Comparison of ENCODE assay signal across 12 cellular contexts in the genomic region with DNA sequence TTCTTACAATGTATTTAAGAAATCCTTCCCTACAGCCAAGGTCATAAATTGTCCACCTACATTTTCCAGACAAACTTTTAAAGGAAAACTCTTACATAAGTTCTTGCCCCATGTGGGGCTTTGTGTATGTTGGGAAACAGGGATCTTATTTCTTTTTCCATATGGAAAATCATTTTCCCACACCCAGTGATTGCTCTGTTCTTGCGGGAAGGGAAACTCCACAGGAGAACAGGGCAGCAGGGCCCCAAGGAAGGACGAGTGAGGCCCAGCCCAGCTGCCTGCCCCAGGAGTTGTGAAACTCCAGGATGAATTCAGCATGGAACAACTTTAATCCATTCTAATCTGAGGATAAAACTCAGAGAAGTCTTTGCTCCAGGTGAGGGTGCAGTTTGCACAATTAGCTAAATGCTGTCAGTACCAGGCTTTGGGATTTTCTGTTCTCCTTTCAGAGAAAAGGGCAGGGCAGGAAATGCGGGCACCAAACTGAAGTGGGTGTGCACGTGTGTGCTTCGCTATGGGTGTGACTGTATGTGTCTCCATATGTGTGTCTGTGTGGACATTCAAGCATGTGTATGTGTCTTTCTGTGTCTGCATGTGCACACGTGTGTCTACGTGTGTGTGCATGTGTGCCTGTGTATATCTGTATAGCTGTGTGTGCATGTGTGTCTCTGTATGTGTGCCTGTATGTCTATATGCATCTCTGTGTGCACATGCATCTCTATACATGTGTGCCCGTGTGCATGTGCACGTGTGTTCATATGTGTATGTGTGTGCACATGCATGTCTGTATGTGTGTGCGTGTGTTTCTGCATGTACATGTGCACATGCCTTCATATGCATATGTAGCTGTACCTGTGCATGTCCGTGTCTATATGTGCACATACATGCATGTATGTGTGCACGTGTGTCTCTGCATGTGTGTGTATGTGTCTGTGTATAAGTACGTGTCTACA.
DNase-seq lines count a peak whose midpoint lies in the region; ATAC-seq, FAIRE-seq and TF ChIP-seq lines count a peak whose summit lies in the region.
"Had no signal": no experiment of that assay in that cellular context is flagged by ENCODE, and none has a peak within 500 bp of the region (broad histone marks: within the 10 kb centered on the region; RNA-seq: fewer than 3 reads in every experiment).

No MANE protein-coding gene starts in this region.

- in situ Hi-C loops in brain microvascular endothelial cell (cut with HindIII; ENCODE audit: low pct_ligation_motif_present, low sequenced_read_pairs), result no loop called here

- H3K4me1 ChIP-seq in left ventricle myocardium inferior, result peaks cover 28% of the 10 kb centered on the region
- peaks cover 0 to 8% of the 10 kb centered on the region in 2 donors for H3K4me1 ChIP-seq in lung (ENCODE audit: control insufficient read depth in 2 of 2, insufficient read depth in 2 of 2, low read length in 2 of 2)

- peak; percentile 100 for FAIRE-seq in urothelium cell line (lab: Jason Lieb, UNC)

- H3K4me3 ChIP-seq in left ventricle myocardium inferior (no peak overlapping the region), brain microvascular endothelial cell (ENCODE audit: low read depth, low read length) (no peak overlapping the region), lung (no peak overlapping the region)

- H3K36me3 ChIP-seq in left ventricle myocardium inferior (no peaks in the 10 kb centered on the region), brain microvascular endothelial cell (replicated peaks) (no peaks in the 10 kb centered on the region), lung (ENCODE audit: control insufficient read depth in 2 of 2, insufficient read depth in 2 of 2, low read length in 2 of 2) (no peaks in the 10 kb centered on the region)

- no peak overlapping the region for H3K27ac Mint-ChIP-seq in progenitor cell of endocrine pancreas
- H3K27ac Mint-ChIP-seq: CD8-positive, alpha-beta T cell; endodermal cell had no signal

- WGBS in lung, 2 donors, result 76 to 77% methylated on average over 13 of the region's 13 CpGs

- peaks cover 51% of the 10 kb centered on the region for H3K27me3 Mint-ChIP-seq in progenitor cell of endocrine pancreas

- peak overlapping the region; percentile 43 for H3K27ac ChIP-seq in left ventricle myocardium inferior (replicated peaks)
- peak overlapping the region; percentile 67 for H3K27ac ChIP-seq in brain microvascular endothelial cell
- H3K27ac ChIP-seq in lung (ENCODE audit: low read depth in 1 of 2, low read length in 1 of 2), result no peak overlapping the region

- no peaks in the 10 kb centered on the region for H3K36me3 Mint-ChIP-seq in progenitor cell of endocrine pancreas (ENCODE audit: insufficient read depth)
- H3K36me3 Mint-ChIP-seq: CD8-positive, alpha-beta T cell had no signal

- intact Hi-C loops in left ventricle myocardium inferior (cut with micrococcal nuclease), result no loop called here
- intact Hi-C loops in Right ventricle myocardium superior (cut with DNase I), result no loop called here

- H3K4me3 Mint-ChIP-seq in progenitor cell of endocrine pancreas (ENCODE audit: low read depth), result no peak overlapping the region
- H3K4me3 Mint-ChIP-seq: CD8-positive, alpha-beta T cell; endodermal cell had no signal

- H3K27me3 ChIP-seq in left ventricle myocardium inferior (ENCODE audit: low read depth), result peaks cover 31% of the 10 kb centered on the region
- no peaks in the 10 kb centered on the region for H3K27me3 ChIP-seq in brain microvascular endothelial cell (replicated peaks)
- H3K27me3 ChIP-seq in lung (ENCODE audit: control insufficient read depth, insufficient read depth), result no peaks in the 10 kb centered on the region

- no peaks in the 10 kb centered on the region for H3K9me3 Mint-ChIP-seq in progenitor cell of endocrine pancreas (ENCODE audit: low read depth)
- H3K9me3 Mint-ChIP-seq: CD8-positive, alpha-beta T cell; endodermal cell had no signal

- DNase-seq in left ventricle myocardium inferior (no peak), Right ventricle myocardium superior (no peak), brain microvascular endothelial cell (no peak), lung (ENCODE audit: low spot score) (peak; percentile 25), urothelium cell line (ENCODE audit: low spot score) (no peak), progenitor cell of endocrine pancreas (ENCODE audit: low spot score, unreplicated experiment) (no peak)
- DNase-seq: CD8-positive, alpha-beta T cell; NCI-H774; nucleus accumbens had no signal

- no peaks in the 10 kb centered on the region for H3K9me3 ChIP-seq in left ventricle myocardium inferior (replicated peaks)
- no peaks in the 10 kb centered on the region for H3K9me3 ChIP-seq in lung (ENCODE audit: control insufficient read depth in 2 of 2, insufficient read depth in 1 of 2, low read length in 1 of 2)

- no peak for ATAC-seq in Right ventricle myocardium superior (ENCODE audit: poor library complexity)
- ATAC-seq in lung (ENCODE audit: insufficient read depth, low FRiP score), result no peak
- no peak for ATAC-seq in GM18868 (IDR thresholded peaks at IDR 0.05; ENCODE audit: unreplicated experiment)
- ATAC-seq in GM21526 (IDR thresholded peaks at IDR 0.05; ENCODE audit: low FRiP score, unreplicated experiment), result no peak
- ATAC-seq: CD8-positive, alpha-beta T cell had no signal

- TF ChIP-seq CTCF in left ventricle myocardium inferior (IDR thresholded peaks at IDR 0.05; ENCODE audit: borderline replicate concordance), result no peak
- no peak for TF ChIP-seq CTCF in brain microvascular endothelial cell (IDR thresholded peaks at IDR 0.05; ENCODE audit: low read depth, low read length, missing control alignments)
- TF ChIP-seq CTCF in lung (IDR thresholded peaks at IDR 0.05; ENCODE audit: control extremely low read depth, extremely low read depth), result no peak
- TF ChIP-seq CTCF in progenitor cell of endocrine pancreas (IDR thresholded peaks at IDR 0.05; ENCODE audit: unreplicated experiment), result no peak

- H3K4me1 Mint-ChIP-seq in progenitor cell of endocrine pancreas (ENCODE audit: low read depth), result no peaks in the 10 kb centered on the region

Comparison
In these comparisons a context has a peak if more than half of its experiments do, and no peak if none do; other contexts are left out.
1. H3K27ac ChIP-seq: peak in left ventricle myocardium inferior (single experiment) and brain microvascular endothelial cell (single experiment); none in lung (0 of 2).